Comparison of ENCODE assay signal across 8 cellular contexts in genomic region chr11:46348566-46348981, GRCh38. TPM values are rescaled to one million over a fixed set of nuclear protein-coding genes. Genes with fewer than 3 reads are reported as not detected.
DNase-seq lines count a peak whose midpoint lies in the region; ATAC-seq, FAIRE-seq and TF ChIP-seq lines count a peak whose summit lies in the region.

No MANE protein-coding gene starts in this region.

- DNase-seq in T-helper 1 cell = no peak
- no peak for DNase-seq in adipocyte (ENCODE audit: low read depth)
- DNase-seq in HepG2 (ENCODE audit: low spot score) = no peak
- no peak for DNase-seq in hepatic stellate cell (ENCODE audit: low spot score)

- peaks cover 68% of the 10 kb centered on the region for H3K4me1 Mint-ChIP-seq in T-helper 1 cell treated with Interleukin-12 subunit alpha and Interleukin-12 subunit beta and Interleukin-4 antibody, amounts not matched to agents 30 μg/mL and 1 μg/mL, for 36 hours (ENCODE audit: low read depth)

- H3K36me3 Mint-ChIP-seq in T-helper 1 cell treated with Interleukin-12 subunit alpha and Interleukin-12 subunit beta and Interleukin-4 antibody, amounts not matched to agents 30 μg/mL and 1 μg/mL, for 36 hours (ENCODE audit: low read depth) = peaks cover 18% of the 10 kb centered on the region

- no peak overlapping the region for H2AFZ ChIP-seq in HepG2 (ENCODE audit: low read length)

- no peaks in the 10 kb centered on the region for H3K9me3 Mint-ChIP-seq in T-helper 1 cell treated with Interleukin-12 subunit alpha and Interleukin-12 subunit beta and Interleukin-4 antibody, amounts not matched to agents 30 μg/mL and 1 μg/mL, for 36 hours

- no peak for TF ChIP-seq EP300 in HepG2 (IDR thresholded peaks at IDR 0.05; ENCODE audit: low read depth in 2 of 2, low read length in 2 of 2)
- no peak for TF ChIP-seq EP300 in HepG2 (CRISPR knock-in tag; IDR thresholded peaks at IDR 0.05; ENCODE audit: borderline replicate concordance)

- peak; percentile 17 for ATAC-seq in HepG2
- no peak for ATAC-seq in HG03432 (IDR thresholded peaks at IDR 0.05; ENCODE audit: unreplicated experiment)
- no peak for ATAC-seq in HG03520 (IDR thresholded peaks at IDR 0.05; ENCODE audit: unreplicated experiment)

- BruUV-seq in HepG2 (replicated peaks; lab: Mats Ljungman, UMichigan) = no TSS peak

- H3K4me1 ChIP-seq in adipocyte (ENCODE audit: control insufficient read depth, insufficient read depth, low read length) (peaks cover 21% of the 10 kb centered on the region), HepG2 (ENCODE audit: insufficient read depth, low read length) (peaks cover 62% of the 10 kb centered on the region), thymus (ENCODE audit: control insufficient read depth, insufficient read depth, low read length) (peaks cover 63% of the 10 kb centered on the region)

- no peak overlapping the region for H3K27ac ChIP-seq in HepG2 (ENCODE audit: extremely low read length, insufficient read depth, low read length)
- H3K27ac ChIP-seq in thymus (ENCODE audit: low read depth) = peak overlapping the region; percentile 86

- H3K4me3 ChIP-seq in adipocyte (ENCODE audit: low read length) (peak overlapping the region; percentile 94), HepG2 (replicated peaks in 1 of 3; ENCODE audit: insufficient read depth in 1 of 3, low read depth in 2 of 3, low read length in 3 of 3) (peak overlapping the region; percentile 73 to 99 (median 88); a peak in 5 of 6 replicates), thymus (ENCODE audit: low read length) (peak overlapping the region; percentile 78)

- H3K27me3 ChIP-seq in adipocyte (replicated peaks; ENCODE audit: control insufficient read depth, insufficient read depth, low read length) (no peaks in the 10 kb centered on the region), HepG2 (ENCODE audit: control insufficient read depth in 1 of 2, insufficient read depth in 2 of 2, low read length in 2 of 2) (peaks cover 0 to 9% of the 10 kb centered on the region in 2 experiments; a peak in 3 of 5 replicates), thymus (ENCODE audit: control insufficient read depth, insufficient read depth) (no peaks in the 10 kb centered on the region)

- H3K9me3 ChIP-seq in adipocyte (ENCODE audit: control insufficient read depth, low read length) (no peaks in the 10 kb centered on the region), HepG2 (ENCODE audit: low read length) (no peaks in the 10 kb centered on the region), thymus (ENCODE audit: control insufficient read depth) (no peaks in the 10 kb centered on the region)

- WGBS in HepG2 (ENCODE audit: low lambda C conversion rate) = 75% methylated on average over 1 of the region's 9 CpGs
- 27% methylated on average over 9 of the region's 9 CpGs for WGBS in thymus

- H3K4me3 Mint-ChIP-seq in T-helper 1 cell treated with Interleukin-12 subunit alpha and Interleukin-12 subunit beta and Interleukin-4 antibody, amounts not matched to agents 30 μg/mL and 1 μg/mL, for 36 hours = peak overlapping the region; percentile 95

- H3K36me3 ChIP-seq in adipocyte (ENCODE audit: control insufficient read depth, insufficient read depth, low read length, severe bottlenecking) (no peaks in the 10 kb centered on the region), HepG2 (replicated peaks in 1 of 2; ENCODE audit: control insufficient read depth in 1 of 2, insufficient read depth in 2 of 2, low read length in 2 of 2) (0 out of 5 replicates have a peak, but pooled peaks cover 0 to 4% of the 10 kb centered on the region in 2 experiments), thymus (ENCODE audit: control insufficient read depth, insufficient read depth) (peaks cover 8% of the 10 kb centered on the region)

- TF ChIP-seq CTCF in HepG2 (CRISPR knock-in tag; IDR thresholded peaks at IDR 0.05) = no peak

- peaks cover 10% of the 10 kb centered on the region for H3K79me2 ChIP-seq in HepG2 (ENCODE audit: insufficient read depth, low read length)

- peak overlapping the region; percentile 94 for H3K4me2 ChIP-seq in HepG2 (ENCODE audit: low read depth, low read length)

- intact Hi-C loops in HepG2 (cut with micrococcal nuclease; ENCODE audit: unreplicated experiment) = no loop called here

- POLR2A ChIA-PET in HepG2 (lab: Yijun Ruan, JAX) = interaction anchor here (1.4 to 1.9 kb wide), 2 partner anchors 31 to 105 kb away, joined by 4 to 5 read pairs; no protein-coding TSS in a partner anchor

- H3K9ac ChIP-seq in adipocyte (ENCODE audit: low read length) (peak overlapping the region; percentile 92), HepG2 (ENCODE audit: insufficient read depth, low read depth, low read length) (peak overlapping the region; percentile 73)

- TF ChIP-seq RAD21 in HepG2 (CRISPR knock-in tag; IDR thresholded peaks at IDR 0.05) = no peak

- CTCF ChIA-PET in HepG2 (lab: Yijun Ruan, JAX; ENCODE audit: low intra/inter-chr PET ratio, low total read pairs) = no interaction called here

- no peak for TF ChIP-seq POLR2A in HepG2 (IDR thresholded peaks at IDR 0.05; ENCODE audit: insufficient read depth in 1 of 2, low read depth in 2 of 2, low read length in 2 of 2)

- in situ Hi-C loops in HepG2 (cut with HindIII; ENCODE audit: extremely low pct_ligation_motif_present, low pct_unique_long_range_greater_than_20kb) = no loop called here

- H4K20me1 ChIP-seq in HepG2 (ENCODE audit: insufficient read depth, low read length) = no peaks in the 10 kb centered on the region

- H3K27ac Mint-ChIP-seq in T-helper 1 cell treated with Interleukin-12 subunit alpha and Interleukin-12 subunit beta and Interleukin-4 antibody, amounts not matched to agents 30 μg/mL and 1 μg/mL, for 36 hours = peak overlapping the region; percentile 91

- no peaks in the 10 kb centered on the region for H3K27me3 Mint-ChIP-seq in T-helper 1 cell treated with Interleukin-12 subunit alpha and Interleukin-12 subunit beta and Interleukin-4 antibody, amounts not matched to agents 30 μg/mL and 1 μg/mL, for 36 hours (ENCODE audit: low read depth)

- no peak for FAIRE-seq in HepG2 (lab: Jason Lieb, UNC)

RNA-seq across cellular contexts. Expression of gene DGKZ, which starts 1.3 kb away (rescaled TPM):
- total RNA-seq in HepG2 (2016; rRNA removed; fragmentation: Illumina TruSeq; extraction: Trizol) = 14.6 and 20.7 TPM in 2 replicates
- 11.9 and 13.2 TPM in 2 replicates for total RNA-seq in HepG2 (2016; cell fraction: cytosol; rRNA removed; fragmentation: Illumina TruSeq; extraction: Trizol; ENCODE audit: low read depth)
- total RNA-seq in HepG2 (2016; cell fraction: insoluble cytoplasmic fraction; rRNA removed; fragmentation: Illumina TruSeq; extraction: Trizol) = 11.6 and 19.8 TPM in 2 replicates
- 26.9 and 29.6 TPM in 2 replicates for total RNA-seq in HepG2 (2016; cell fraction: membrane; rRNA removed; fragmentation: Illumina TruSeq; extraction: Trizol)
- total RNA-seq in HepG2 (2016; cell fraction: nucleus; rRNA removed; fragmentation: Illumina TruSeq; extraction: Trizol) = 18.5 and 22.1 TPM in 2 replicates
- polyA plus RNA-seq in HepG2 (2011; rRNA removed) (15.8 and 17.6 TPM in 2 replicates), thymus (139 TPM)
- polyA plus RNA-seq in HepG2 (2011; cell fraction: cytosol; rRNA removed) = 8.8 and 15.2 TPM in 2 replicates
- polyA plus RNA-seq in HepG2 (2011; cell fraction: nucleus; rRNA removed) = 108 and 162 TPM in 2 replicates
- 11.6 and 19.4 TPM in 2 replicates for polyA plus RNA-seq in HepG2 (2012)
- 18.6 and 18.8 TPM in 2 replicates for polyA plus RNA-seq in HepG2 (2016; cell fraction: cytosol; fragmentation: Illumina TruSeq; extraction: Trizol; ENCODE audit: low read depth)
- polyA plus RNA-seq in HepG2 (2016; cell fraction: insoluble cytoplasmic fraction; fragmentation: Illumina TruSeq; extraction: Trizol; ENCODE audit: low read depth) = 21.9 and 30.3 TPM in 2 replicates
- polyA plus RNA-seq in HepG2 (2016; cell fraction: membrane; fragmentation: Illumina TruSeq; extraction: Trizol; ENCODE audit: low read depth) = 44.5 and 49.9 TPM in 2 replicates
- 65.9 and 71.9 TPM in 2 replicates for polyA plus RNA-seq in HepG2 (2016; cell fraction: nucleus; fragmentation: Illumina TruSeq; extraction: Trizol; ENCODE audit: insufficient read depth, low read depth)
- polyA minus RNA-seq in HepG2 (2011; rRNA and poly(A)+ RNA removed; ENCODE audit: low replicate concordance) = 43.2 and 71.9 TPM in 2 replicates
- polyA minus RNA-seq in HepG2 (2011; cell fraction: cytosol; rRNA and poly(A)+ RNA removed) = 12.3 and 14.8 TPM in 2 replicates
- polyA minus RNA-seq in HepG2 (2011; cell fraction: nucleus; rRNA and poly(A)+ RNA removed) = 15.9 and 16.9 TPM in 2 replicates

RNA-seq across cellular contexts. Expression of gene MDK, which starts 32.9 kb away (rescaled TPM):
- 149 and 312 TPM in 2 replicates for total RNA-seq in HepG2 (2016; rRNA removed; fragmentation: Illumina TruSeq; extraction: Trizol)
- total RNA-seq in HepG2 (2016; cell fraction: cytosol; rRNA removed; fragmentation: Illumina TruSeq; extraction: Trizol; ENCODE audit: low read depth) = 310 and 356 TPM in 2 replicates
- 138 and 308 TPM in 2 replicates for total RNA-seq in HepG2 (2016; cell fraction: insoluble cytoplasmic fraction; rRNA removed; fragmentation: Illumina TruSeq; extraction: Trizol)
- total RNA-seq in HepG2 (2016; cell fraction: membrane; rRNA removed; fragmentation: Illumina TruSeq; extraction: Trizol) = 284 and 347 TPM in 2 replicates
- total RNA-seq in HepG2 (2016; cell fraction: nucleus; rRNA removed; fragmentation: Illumina TruSeq; extraction: Trizol) = 197 and 254 TPM in 2 replicates
- polyA plus RNA-seq in HepG2 (2011; rRNA removed) (355 and 407 TPM in 2 replicates), thymus (150 TPM)
- 510 and 850 TPM in 2 replicates for polyA plus RNA-seq in HepG2 (2011; cell fraction: cytosol; rRNA removed)
- polyA plus RNA-seq in HepG2 (2011; cell fraction: nucleus; rRNA removed) = 205 and 210 TPM in 2 replicates
- 127 and 170 TPM in 2 replicates for polyA plus RNA-seq in HepG2 (2012)
- 699 and 772 TPM in 2 replicates for polyA plus RNA-seq in HepG2 (2016; cell fraction: cytosol; fragmentation: Illumina TruSeq; extraction: Trizol; ENCODE audit: low read depth)
- 298 and 351 TPM in 2 replicates for polyA plus RNA-seq in HepG2 (2016; cell fraction: insoluble cytoplasmic fraction; fragmentation: Illumina TruSeq; extraction: Trizol; ENCODE audit: low read depth)
- 584 and 631 TPM in 2 replicates for polyA plus RNA-seq in HepG2 (2016; cell fraction: membrane; fragmentation: Illumina TruSeq; extraction: Trizol; ENCODE audit: low read depth)
- polyA plus RNA-seq in HepG2 (2016; cell fraction: nucleus; fragmentation: Illumina TruSeq; extraction: Trizol; ENCODE audit: insufficient read depth, low read depth) = 829 and 892 TPM in 2 replicates
- polyA minus RNA-seq in HepG2 (2011; rRNA and poly(A)+ RNA removed; ENCODE audit: low replicate concordance) = 1.3 and 126 TPM in 2 replicates
- 66.8 and 86.0 TPM in 2 replicates for polyA minus RNA-seq in HepG2 (2011; cell fraction: cytosol; rRNA and poly(A)+ RNA removed)
- 18.5 and 19.3 TPM in 2 replicates for polyA minus RNA-seq in HepG2 (2011; cell fraction: nucleus; rRNA and poly(A)+ RNA removed)

RNA-seq across cellular contexts. Expression of gene CHRM4, which starts 43.0 kb away (rescaled TPM):
- total RNA-seq in HepG2 (2016; rRNA removed; fragmentation: Illumina TruSeq; extraction: Trizol) = 0.13 TPM in 1 of 2 replicates, not detected in the other
- not detected in 2 replicates for total RNA-seq in HepG2 (2016; cell fraction: cytosol; rRNA removed; fragmentation: Illumina TruSeq; extraction: Trizol; ENCODE audit: low read depth)
- total RNA-seq in HepG2 (2016; cell fraction: insoluble cytoplasmic fraction; rRNA removed; fragmentation: Illumina TruSeq; extraction: Trizol) = 0.11 TPM in 1 of 2 replicates, not detected in the other
- 0.15 TPM in 1 of 2 replicates, not detected in the other for total RNA-seq in HepG2 (2016; cell fraction: membrane; rRNA removed; fragmentation: Illumina TruSeq; extraction: Trizol)
- total RNA-seq in HepG2 (2016; cell fraction: nucleus; rRNA removed; fragmentation: Illumina TruSeq; extraction: Trizol) = 0.25 TPM in 1 of 2 replicates, not detected in the other
- polyA plus RNA-seq in HepG2 (2011; rRNA removed) (0.21 and 0.22 TPM in 2 replicates), thymus (0.23 TPM)
- polyA plus RNA-seq in HepG2 (2011; cell fraction: cytosol; rRNA removed) = 0.12 and 0.19 TPM in 2 replicates
- 0.43 and 0.85 TPM in 2 replicates for polyA plus RNA-seq in HepG2 (2011; cell fraction: nucleus; rRNA removed)
- 0.27 TPM in 1 of 2 replicates, not detected in the other for polyA plus RNA-seq in HepG2 (2012)
- polyA plus RNA-seq in HepG2 (2016; cell fraction: cytosol; fragmentation: Illumina TruSeq; extraction: Trizol; ENCODE audit: low read depth) = 0.08 TPM in 1 of 2 replicates, not detected in the other
- 0.15 TPM in 1 of 2 replicates, not detected in the other for polyA plus RNA-seq in HepG2 (2016; cell fraction: insoluble cytoplasmic fraction; fragmentation: Illumina TruSeq; extraction: Trizol; ENCODE audit: low read depth)
- 0.21 TPM in 1 of 2 replicates, not detected in the other for polyA plus RNA-seq in HepG2 (2016; cell fraction: membrane; fragmentation: Illumina TruSeq; extraction: Trizol; ENCODE audit: low read depth)
- 0.41 TPM in 1 of 2 replicates, not detected in the other for polyA plus RNA-seq in HepG2 (2016; cell fraction: nucleus; fragmentation: Illumina TruSeq; extraction: Trizol; ENCODE audit: insufficient read depth, low read depth)
- polyA minus RNA-seq in HepG2 (2011; rRNA and poly(A)+ RNA removed; ENCODE audit: low replicate concordance) = 0.58 and 0.90 TPM in 2 replicates
- not detected in 2 replicates for polyA minus RNA-seq in HepG2 (2011; cell fraction: cytosol; rRNA and poly(A)+ RNA removed)
- 0.50 and 0.52 TPM in 2 replicates for polyA minus RNA-seq in HepG2 (2011; cell fraction: nucleus; rRNA and poly(A)+ RNA removed)
